ENCODE assay signal across 14 cellular contexts in genomic region chr19:3725640-3726310, GRCh38. TPM values are rescaled to one million over a fixed set of nuclear protein-coding genes. Genes with fewer than 3 reads are reported as not detected.
DNase-seq lines count a peak whose midpoint lies in the region; ATAC-seq, FAIRE-seq and TF ChIP-seq lines count a peak whose summit lies in the region.
"Had no signal": no experiment of that assay in that cellular context is flagged by ENCODE, and none has a peak within 500 bp of the region (broad histone marks: within the 10 kb centered on the region; RNA-seq: fewer than 3 reads in every experiment).

No MANE protein-coding gene starts in this region.

- peak overlapping the region; percentile 11; the same call in 1 of the 2 replicates for H4K8ac ChIP-seq in H1 (ENCODE audit: extremely low read depth, insufficient read depth, low read length)

- no peak overlapping the region for H2BK5ac ChIP-seq in H1 (ENCODE audit: low read depth, low read length)

- 31% methylated on average over 11 of the region's 14 CpGs; no CpG with 5 or more reads in 1 of the 2 experiments for WGBS in H1 (ENCODE audit: extremely low coverage in 1 of 2, insufficient coverage in 1 of 2, insufficient read length in 1 of 2, insufficient replicate concordance in 2 of 2, low coverage in 1 of 2, low lambda C conversion rate in 2 of 2, missing lambda C conversion rate in 1 of 2), 2 experiments
- WGBS in small intestine, 3 donors = 15 to 22% (median 22%) methylated on average over 13 to 14 of the region's 14 CpGs

- no peak overlapping the region for H3K56ac ChIP-seq in H1 (replicated peaks; ENCODE audit: insufficient read length, low read depth, low read length)

- H4K91ac ChIP-seq in H1 (replicated peaks; ENCODE audit: insufficient read length, low read length) = peak overlapping the region; percentile 74

- peaks cover 0 to 13% (median 7%) of the 10 kb centered on the region in 4 experiments; a peak in 6 of 7 replicates for H3K4me1 ChIP-seq in H1 (replicated peaks in 1 of 4; ENCODE audit: control insufficient read depth in 3 of 4, insufficient read depth in 4 of 4, low read length in 3 of 4)
- no peaks in the 10 kb centered on the region for H3K4me1 ChIP-seq in small intestine (ENCODE audit: control insufficient read depth in 2 of 2, insufficient read depth in 1 of 2, low read depth in 1 of 2, low read length in 1 of 2)

- no peak for TF ChIP-seq CTCF in H1 (IDR thresholded peaks at IDR 0.05; ENCODE audit: control extremely low read depth in 1 of 3, insufficient read depth in 1 of 3, low read depth in 1 of 3, low read length in 3 of 3)

- TF ChIP-seq POLR2A in H1 (IDR thresholded peaks at IDR 0.05; ENCODE audit: control extremely low read depth in 1 of 2, low read depth in 2 of 2, low read length in 2 of 2) = no peak

- CTCF ChIA-PET in H1 (lab: Charles Lee; ENCODE audit: partially characterized antibody) = interaction anchor here (0.6 to 1.7 kb wide), 7 partner anchors 9 to 802 kb away, joined by 3 to 5 read pairs (median 3); no protein-coding TSS in a partner anchor

- H3K79me2 ChIP-seq in H1 (ENCODE audit: control insufficient read depth in 1 of 2, insufficient read depth in 2 of 2, low read length in 2 of 2) = no peaks in the 10 kb centered on the region

- no peak overlapping the region for H3K23ac ChIP-seq in H1 (ENCODE audit: insufficient read length)

- H3K14ac ChIP-seq in H1 (ENCODE audit: insufficient read length) = no peak overlapping the region

- no peak overlapping the region for H2BK20ac ChIP-seq in H1 (ENCODE audit: low read length)

- POLR2A ChIA-PET in H1 (lab: Charles Lee; ENCODE audit: partially characterized antibody) = interaction anchor here (0.6 to 1.8 kb wide), 3 partner anchors 17 to 422 kb away, joined by 4 read pairs; partner anchors contain the start of genes MRPL54 and TJP3

- H3K36me3 ChIP-seq in H1 (ENCODE audit: control insufficient read depth in 2 of 4, insufficient read depth in 4 of 4, low read length in 3 of 4) (no peaks in the 10 kb centered on the region), small intestine (ENCODE audit: control insufficient read depth in 2 of 2, insufficient read depth in 2 of 2, low read length in 2 of 2) (peaks cover 0 to 2% of the 10 kb centered on the region in 2 donors)
- H3K36me3 ChIP-seq: sigmoid colon had no signal

- H3K9ac ChIP-seq in H1 (replicated peaks in 1 of 4; ENCODE audit: extremely low read depth in 1 of 4, low read depth in 3 of 4, low read length in 3 of 4) = no peak overlapping the region

- H4K5ac ChIP-seq in H1 (ENCODE audit: insufficient read length, low read depth, low read length) = peak overlapping the region; percentile 71

- no peak for TF ChIP-seq EP300 in H1 (IDR thresholded peaks at IDR 0.05; ENCODE audit: borderline replicate concordance in 1 of 2, low read depth in 2 of 2, low read length in 2 of 2)

- H2AFZ ChIP-seq in H1 (ENCODE audit: low read length) = no peak overlapping the region

- H2AK5ac ChIP-seq in H1 (ENCODE audit: low read depth, low read length) = no peak overlapping the region

- no peak overlapping the region for H3K4ac ChIP-seq in H1 (replicated peaks; ENCODE audit: insufficient read length, low read depth, low read length)

- no peaks in the 10 kb centered on the region for H3K9me3 ChIP-seq in H1 (ENCODE audit: insufficient read depth in 2 of 2, low read depth in 1 of 2, low read length in 1 of 2)
- no peaks in the 10 kb centered on the region for H3K9me3 ChIP-seq in small intestine (ENCODE audit: control insufficient read depth, low read depth)

- peak overlapping the region; percentile 22 to 47; a peak in 3 of 4 replicates for H3K4me2 ChIP-seq in H1 (ENCODE audit: insufficient read depth in 1 of 2, low read depth in 2 of 2, low read length in 2 of 2)

- peak overlapping the region; percentile 72 for H3K18ac ChIP-seq in H1 (ENCODE audit: extremely low read depth, low read length)

- no peak overlapping the region for H2BK120ac ChIP-seq in H1 (replicated peaks; ENCODE audit: low read depth, low read length)

- DNase-seq in NCI-H2227 (lab: John Stamatoyannopoulos, UW; ENCODE audit: unreplicated experiment) (peak; percentile 44), NCI-H2227 treated with DMSO at 0.1 percent for 48 hours (lab: John Stamatoyannopoulos, UW) (no peak), NCI-H510A treated with DMSO at 0.1 percent for 48 hours (lab: John Stamatoyannopoulos, UW) (peak; percentile 73), H1 (ENCODE audit: low read depth in 1 of 2, low spot score in 2 of 2) (peak; percentile 61 to 77), small intestine (peak; percentile 98), NCI-H1436 treated with DMSO at 0.1 percent for 48 hours (lab: John Stamatoyannopoulos, UW) (no peak)
- DNase-seq in stimulated activated naive CD4-positive, alpha-beta T cell treated with Interleukin-2 at 50 U/mL for 16 hours (lab: John Stamatoyannopoulos, UW) = no peak
- DNase-seq: cerebellar nuclear complex, foreskin melanocyte, sigmoid colon had no signal

- H3K27me3 ChIP-seq in H1 (replicated peaks in 1 of 4; ENCODE audit: control insufficient read depth in 3 of 4, extremely low read depth in 1 of 4, insufficient read depth in 3 of 4, low read length in 3 of 4) (peaks cover 0 to 3% (median 0%) of the 10 kb centered on the region in 4 experiments; a peak in 2 of 7 replicates), small intestine (ENCODE audit: control insufficient read depth in 2 of 2, insufficient read depth in 2 of 2, low read length in 2 of 2) (peaks cover 0 to 3% of the 10 kb centered on the region in 2 donors)

- ATAC-seq in GM21723 (IDR thresholded peaks at IDR 0.05; ENCODE audit: unreplicated experiment) = no peak

- no peaks in the 10 kb centered on the region for H4K20me1 ChIP-seq in H1 (replicated peaks in 1 of 2; ENCODE audit: control insufficient read depth in 1 of 2, insufficient read depth in 2 of 2, low read length in 2 of 2)

- no peaks in the 10 kb centered on the region for H3K79me1 ChIP-seq in H1 (ENCODE audit: low read depth, low read length)

- FAIRE-seq in H1 (lab: Jason Lieb, UNC) (no peak), small intestine (lab: Jason Lieb, UNC) (no peak)

- no peak overlapping the region for H2BK15ac ChIP-seq in H1 (ENCODE audit: low read length)

- no peak overlapping the region for H3K27ac ChIP-seq in H1 (ENCODE audit: low read depth, low read length)
- peak overlapping the region; percentile 76 to 77 for H3K27ac ChIP-seq in small intestine (ENCODE audit: low read depth in 1 of 2, low read length in 1 of 2)
- H3K27ac ChIP-seq: sigmoid colon, VCaP had no signal

- H2BK12ac ChIP-seq in H1 (ENCODE audit: low read depth, low read length) = no peak overlapping the region

- TF ChIP-seq RAD21 in H1 (IDR thresholded peaks at IDR 0.05 in 1 of 2, conservative IDR thresholded peaks at IDR 0.05 in 1 of 2; ENCODE audit: low read depth in 2 of 2, low read length in 2 of 2) = no peak

- H3K4me3 ChIP-seq in H1 (ENCODE audit: extremely low read depth in 1 of 4, insufficient read depth in 2 of 4, low read depth in 3 of 4, low read length in 4 of 4) = peak overlapping the region in 1 of 4 experiments; percentile 23; a peak in 1 of 8 replicates
- no peak overlapping the region for H3K4me3 ChIP-seq in small intestine (ENCODE audit: low read depth in 1 of 2, low read length in 2 of 2)
- H3K4me3 ChIP-seq: sigmoid colon had no signal

- peaks cover 8% of the 10 kb centered on the region; the same call in 1 of the 2 replicates for H3K23me2 ChIP-seq in H1 (ENCODE audit: low read depth, low read length)

RNA-seq across cellular contexts. Expression of gene TJP3, which starts 17.6 kb away (rescaled TPM):
- 24.6 and 26.1 TPM in 2 replicates for total RNA-seq in H1 (2021; fragmentation: NEBNext Ultra II Directional; extraction: Animal tissue kit (Norgen Biotek cat#: 25700))
- polyA plus RNA-seq in H1 (2011; rRNA removed) (17.1 and 30.2 TPM in 2 replicates), small intestine (100 to 1,000 TPM in 2 of 3 donors, 10 to 100 TPM in 1; 74.5 to 385 (median 285) TPM)
- polyA plus RNA-seq in H1 (2011; cell fraction: cytosol; rRNA removed) = 22.0 TPM
- polyA plus RNA-seq in H1 (2011; cell fraction: nucleus; rRNA removed) = 41.8 TPM
- 29.8 to 44.6 TPM (median 40.4 TPM) in 4 replicates for polyA plus RNA-seq in H1 (2012, experiment 1 of 2)
- polyA plus RNA-seq in H1 (2012, experiment 2 of 2) = 36.2 TPM
- 37.5 TPM for polyA plus RNA-seq in H1 (2013, experiment 1 of 2)
- polyA plus RNA-seq in H1 (2013, experiment 2 of 2) = 30.4 TPM
- polyA minus RNA-seq in H1 (2011; rRNA and poly(A)+ RNA removed) = 9.9 and 14.4 TPM in 2 replicates
- 18.3 TPM for polyA minus RNA-seq in H1 (2011; cell fraction: cytosol; rRNA and poly(A)+ RNA removed)
- polyA minus RNA-seq in H1 (2011; cell fraction: nucleus; rRNA and poly(A)+ RNA removed) = 12.6 TPM
- total RNA-seq: lung microvascular endothelial cell had no signal

RNA-seq across cellular contexts. Expression of gene PIP5K1C, which starts 25.5 kb away (rescaled TPM):
- 31.3 and 32.9 TPM in 2 replicates for total RNA-seq in H1 (2021; fragmentation: NEBNext Ultra II Directional; extraction: Animal tissue kit (Norgen Biotek cat#: 25700))
- polyA plus RNA-seq in H1 (2011; rRNA removed) (10.6 and 20.4 TPM in 2 replicates), small intestine (10 to 100 TPM in 2 of 3 donors, 1 to 10 TPM in 1; 7.3 to 16.6 (median 10.5) TPM)
- polyA plus RNA-seq in H1 (2011; cell fraction: cytosol; rRNA removed) = 7.1 TPM
- 30.2 TPM for polyA plus RNA-seq in H1 (2011; cell fraction: nucleus; rRNA removed)
- 18.6 to 28.3 TPM (median 25.8 TPM) in 4 replicates for polyA plus RNA-seq in H1 (2012, experiment 1 of 2)
- polyA plus RNA-seq in H1 (2012, experiment 2 of 2) = 19.0 TPM
- polyA plus RNA-seq in H1 (2013, experiment 1 of 2) = 19.7 TPM
- polyA plus RNA-seq in H1 (2013, experiment 2 of 2) = 18.8 TPM
- polyA minus RNA-seq in H1 (2011; rRNA and poly(A)+ RNA removed) = 21.0 and 23.7 TPM in 2 replicates
- 19.8 TPM for polyA minus RNA-seq in H1 (2011; cell fraction: cytosol; rRNA and poly(A)+ RNA removed)
- polyA minus RNA-seq in H1 (2011; cell fraction: nucleus; rRNA and poly(A)+ RNA removed) = 19.9 TPM

RNA-seq across cellular contexts. Expression of gene APBA3, which starts 35.7 kb away (rescaled TPM):
- total RNA-seq in H1 (2021; fragmentation: NEBNext Ultra II Directional; extraction: Animal tissue kit (Norgen Biotek cat#: 25700)) = 21.4 and 23.4 TPM in 2 replicates
- polyA plus RNA-seq in H1 (2011; rRNA removed) (36.9 and 48.4 TPM in 2 replicates), small intestine (10 to 100 TPM; 13.1 to 20.8 (median 13.8) TPM)
- 33.3 TPM for polyA plus RNA-seq in H1 (2011; cell fraction: cytosol; rRNA removed)
- 74.8 TPM for polyA plus RNA-seq in H1 (2011; cell fraction: nucleus; rRNA removed)
- 17.8 to 23.6 TPM (median 21.2 TPM) in 4 replicates for polyA plus RNA-seq in H1 (2012, experiment 1 of 2)
- 27.9 TPM for polyA plus RNA-seq in H1 (2012, experiment 2 of 2)
- 20.4 TPM for polyA plus RNA-seq in H1 (2013, experiment 1 of 2)
- 17.7 TPM for polyA plus RNA-seq in H1 (2013, experiment 2 of 2)
- polyA minus RNA-seq in H1 (2011; rRNA and poly(A)+ RNA removed) = 12.6 and 14.5 TPM in 2 replicates
- polyA minus RNA-seq in H1 (2011; cell fraction: cytosol; rRNA and poly(A)+ RNA removed) = 25.8 TPM
- 32.4 TPM for polyA minus RNA-seq in H1 (2011; cell fraction: nucleus; rRNA and poly(A)+ RNA removed)

RNA-seq across cellular contexts. Expression of gene MRPL54, which starts 36.7 kb away (rescaled TPM):
- total RNA-seq in H1 (2021; fragmentation: NEBNext Ultra II Directional; extraction: Animal tissue kit (Norgen Biotek cat#: 25700)) = 72.8 and 80.3 TPM in 2 replicates
- polyA plus RNA-seq in H1 (2011; rRNA removed) (63.8 and 83.6 TPM in 2 replicates), small intestine (100 to 1,000 TPM in 2 of 3 donors, 10 to 100 TPM in 1; 96.2 to 170 (median 155) TPM)
- polyA plus RNA-seq in H1 (2011; cell fraction: cytosol; rRNA removed) = 71.0 TPM
- polyA plus RNA-seq in H1 (2011; cell fraction: nucleus; rRNA removed) = 47.1 TPM
- 42.7 to 64.5 TPM (median 57.7 TPM) in 4 replicates for polyA plus RNA-seq in H1 (2012, experiment 1 of 2)
- polyA plus RNA-seq in H1 (2012, experiment 2 of 2) = 118 TPM
- polyA plus RNA-seq in H1 (2013, experiment 1 of 2) = 48.2 TPM
- 51.1 TPM for polyA plus RNA-seq in H1 (2013, experiment 2 of 2)
- polyA minus RNA-seq in H1 (2011; rRNA and poly(A)+ RNA removed) = 6.2 and 7.2 TPM in 2 replicates
- polyA minus RNA-seq in H1 (2011; cell fraction: cytosol; rRNA and poly(A)+ RNA removed) = 19.3 TPM
- 11.1 TPM for polyA minus RNA-seq in H1 (2011; cell fraction: nucleus; rRNA and poly(A)+ RNA removed)

RNA-seq across cellular contexts. Expression of gene RAX2, which starts 46.3 kb away (rescaled TPM):
- not detected in 2 replicates for total RNA-seq in H1 (2021; fragmentation: NEBNext Ultra II Directional; extraction: Animal tissue kit (Norgen Biotek cat#: 25700))
- polyA plus RNA-seq in H1 (2011; rRNA removed) = 0.08 and 0.19 TPM in 2 replicates
- polyA plus RNA-seq in H1 (2011; cell fraction: cytosol; rRNA removed) = 0.09 TPM
- polyA plus RNA-seq in H1 (2011; cell fraction: nucleus; rRNA removed) = 0.33 TPM
- 0.11 TPM in 1 of 4 replicates, not detected in the others for polyA plus RNA-seq in H1 (2012, experiment 1 of 2)
- not detected for polyA plus RNA-seq in H1 (2012, experiment 2 of 2)
- 0.04 TPM for polyA plus RNA-seq in H1 (2013, experiment 1 of 2)
- 0.06 TPM for polyA plus RNA-seq in H1 (2013, experiment 2 of 2)
- not detected in 2 replicates for polyA minus RNA-seq in H1 (2011; rRNA and poly(A)+ RNA removed)
- polyA minus RNA-seq in H1 (2011; cell fraction: cytosol; rRNA and poly(A)+ RNA removed) = not detected
- polyA minus RNA-seq in H1 (2011; cell fraction: nucleus; rRNA and poly(A)+ RNA removed) = 0.40 TPM
- not detected for polyA plus RNA-seq in small intestine
- total RNA-seq: lung microvascular endothelial cell, NCI-H460, sigmoid colon had no signal
- polyA plus RNA-seq: sigmoid colon had no signal

Comparison
In these comparisons a context has a peak if more than half of its experiments do, and no peak if none do; other contexts are left out.
1. DNase-seq: peak in NCI-H2227 (single experiment), NCI-H510A treated with DMSO at 0.1 percent for 48 hours (single experiment), H1 (2 of 2) and small intestine (single experiment); none in NCI-H2227 treated with DMSO at 0.1 percent for 48 hours (single experiment), NCI-H1436 treated with DMSO at 0.1 percent for 48 hours (single experiment) and stimulated activated naive CD4-positive, alpha-beta T cell treated with Interleukin-2 at 50 U/mL for 16 hours (single experiment).